Comparison of ENCODE assay signal across 8 cellular contexts in the genomic region with DNA sequence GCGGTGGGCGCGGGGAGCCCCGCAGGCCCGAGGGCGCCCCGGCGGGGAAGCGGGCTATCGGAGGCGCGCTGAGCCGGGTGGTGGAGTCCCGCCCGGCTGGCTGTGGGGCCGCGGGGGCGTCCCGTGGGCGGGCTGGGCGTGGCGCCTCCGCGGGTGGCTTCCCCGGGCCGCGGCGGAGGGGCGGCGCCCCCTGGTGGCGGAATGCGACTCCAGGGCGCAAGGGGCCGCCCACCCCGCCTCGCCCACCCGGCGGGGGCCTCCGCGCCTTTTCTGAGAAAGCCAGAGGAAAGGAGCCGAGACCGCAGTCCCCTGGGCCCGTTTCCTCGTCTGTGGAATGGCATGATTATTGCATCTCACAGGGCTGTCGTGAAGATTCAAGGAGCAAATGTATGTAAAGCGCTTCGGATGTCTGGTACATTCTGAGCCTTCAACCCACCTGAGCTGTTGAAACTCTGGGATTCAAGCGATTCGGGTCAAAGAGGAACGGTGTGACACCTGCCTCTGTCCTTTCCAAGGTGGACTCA. TPM values are rescaled to one million over a fixed set of nuclear protein-coding genes. Genes with fewer than 3 reads are reported as not detected.
DNase-seq lines count a peak whose midpoint lies in the region; ATAC-seq and TF ChIP-seq lines count a peak whose summit lies in the region.

No MANE protein-coding gene starts in this region.

- no peaks in the 10 kb centered on the region for H3K36me3 Mint-ChIP-seq in activated naive CD4-positive, alpha-beta T cell treated with anti-CD3 and anti-CD28 coated beads for 36 hours (ENCODE audit: low read depth)

- H3K27ac ChIP-seq in SJCRH30 = no peak overlapping the region
- H3K27ac ChIP-seq in heart right ventricle = peak overlapping the region in 2 of 10 donors; percentile 12 to 30
- no peak overlapping the region for H3K27ac ChIP-seq in psoas muscle
- no peak overlapping the region for H3K27ac ChIP-seq in urinary bladder (ENCODE audit: low read depth)

- WGBS in heart right ventricle, 2 donors = 2 to 3% methylated on average over 39 to 48 of the region's 50 CpGs
- 3% methylated on average over 29 to 50 of the region's 50 CpGs for WGBS in psoas muscle, 3 donors
- WGBS in urinary bladder = 3% methylated on average over 50 of the region's 50 CpGs

- intact Hi-C loops in activated naive CD4-positive, alpha-beta T cell treated with anti-CD3 and anti-CD28 coated beads for 36 hours (cut with micrococcal nuclease) = loop anchor here (1.0 to 10.0 kb wide), 8 partner anchors 60 to 1205 kb away; a partner anchor contains a TSS
- intact Hi-C loops in heart right ventricle (cut with DNase I) (loop anchor here in 9 of 10 donors (1.0 to 10.0 kb wide), 8 partner anchors 108 to 1193 kb away; a partner anchor contains a TSS), psoas muscle (cut with DNase I) (loop anchor here (1.0 to 10.0 kb wide), 4 partner anchors 106 to 1200 kb away; a partner anchor contains a TSS)

- H3K4me1 Mint-ChIP-seq in activated naive CD4-positive, alpha-beta T cell treated with anti-CD3 and anti-CD28 coated beads for 36 hours (ENCODE audit: low read depth) = peaks cover 6% of the 10 kb centered on the region

- peaks cover 2% of the 10 kb centered on the region for H3K27me3 Mint-ChIP-seq in activated naive CD4-positive, alpha-beta T cell treated with anti-CD3 and anti-CD28 coated beads for 36 hours (ENCODE audit: low read depth)

- H3K4me3 ChIP-seq in SJCRH30 (peak overlapping the region; percentile 56), heart right ventricle (peak overlapping the region; percentile 9 to 73 (median 59)), psoas muscle (peak overlapping the region; percentile 69), urinary bladder (ENCODE audit: low read depth, low read length) (peak overlapping the region; percentile 62)

- H3K9me3 Mint-ChIP-seq in activated naive CD4-positive, alpha-beta T cell treated with anti-CD3 and anti-CD28 coated beads for 36 hours = no peaks in the 10 kb centered on the region

- H3K27me3 ChIP-seq in SJCRH30 (no peaks in the 10 kb centered on the region; the same call in 1 of the 2 replicates), heart right ventricle (peaks cover 0 to 10% (median 0%) of the 10 kb centered on the region in 7 donors), psoas muscle (ENCODE audit: insufficient read depth in 3 of 3, low read length in 2 of 3) (no peaks in the 10 kb centered on the region)

- H3K4me1 ChIP-seq in SJCRH30 (peaks cover 4% of the 10 kb centered on the region), heart right ventricle (peaks cover 3 to 12% (median 9%) of the 10 kb centered on the region in 9 donors), psoas muscle (peaks cover 5% of the 10 kb centered on the region), urinary bladder (ENCODE audit: insufficient read depth) (peaks cover 2% of the 10 kb centered on the region)

- no peak overlapping the region for H3K27ac Mint-ChIP-seq in activated naive CD4-positive, alpha-beta T cell treated with anti-CD3 and anti-CD28 coated beads for 36 hours

- H3K36me3 ChIP-seq in SJCRH30 (no peaks in the 10 kb centered on the region), heart right ventricle (no peaks in the 10 kb centered on the region), psoas muscle (ENCODE audit: insufficient read depth in 1 of 2, low read depth in 1 of 2) (no peaks in the 10 kb centered on the region), urinary bladder (ENCODE audit: insufficient read depth) (no peaks in the 10 kb centered on the region)

- TF ChIP-seq CTCF in heart right ventricle (IDR thresholded peaks at IDR 0.05) (peak; percentile 65 to 96 (median 79)), psoas muscle (IDR thresholded peaks at IDR 0.05) (peak; percentile 89)

- ATAC-seq in HG03039 (IDR thresholded peaks at IDR 0.05; ENCODE audit: unreplicated experiment) = peak; percentile 77
- ATAC-seq in heart right ventricle = peak; percentile 74 to 91 (median 78)
- peak; percentile 75 to 94 (median 82) for ATAC-seq in psoas muscle

- H3K9me3 ChIP-seq in SJCRH30 (replicated peaks) (no peaks in the 10 kb centered on the region), heart right ventricle (no peaks in the 10 kb centered on the region), psoas muscle (no peaks in the 10 kb centered on the region)

- DNase-seq in NCI-H2196 (lab: John Stamatoyannopoulos, UW; ENCODE audit: unreplicated experiment) (peak; percentile 45), NCI-H2196 treated with DMSO at 0.1 percent for 48 hours (lab: John Stamatoyannopoulos, UW; ENCODE audit: unreplicated experiment) (no peak), SJCRH30 (peak; percentile 40 to 58), heart right ventricle (peak; percentile 50 to 73), psoas muscle (peak; percentile 73 to 76)
- peak; percentile 60 for DNase-seq in activated naive CD4-positive, alpha-beta T cell treated with anti-CD3 and anti-CD28 coated beads for 36 hours

- H3K4me3 Mint-ChIP-seq in activated naive CD4-positive, alpha-beta T cell treated with anti-CD3 and anti-CD28 coated beads for 36 hours = no peak overlapping the region

- CTCF ChIA-PET in activated naive CD4-positive, alpha-beta T cell treated with anti-CD3 and anti-CD28 coated beads for 36 hours (lab: Charles Lee) = interaction anchor here (0.7 to 2.5 kb wide), 5 partner anchors 8 to 439 kb away, joined by 3 to 17 read pairs (median 3); no protein-coding TSS in a partner anchor

RNA-seq across cellular contexts. Expression of a gene that starts 31.9 kb away (rescaled TPM):
- total RNA-seq in SJCRH30 (2014; rRNA removed; shearing (Covaris generic)) = 0.58 and 1.4 TPM in 2 replicates
- total RNA-seq in activated naive CD4-positive, alpha-beta T cell treated with anti-CD3 and anti-CD28 coated beads for 36 hours = not detected
- 10 to 100 TPM; 39.2 to 73.8 (median 47.4) TPM for total RNA-seq in heart right ventricle
- polyA plus RNA-seq in heart right ventricle = 10 to 100 TPM in 1 of 2 donors, 1 to 10 TPM in 1; 7.0 to 14.2 TPM
- 1 to 10 TPM; 2.0 to 3.8 (median 3.4) TPM for total RNA-seq in psoas muscle
- polyA plus RNA-seq in psoas muscle = 1 to 10 TPM in 1 of 3 donors, under 1 TPM in 2; 0.93 to 1.3 (median 0.94) TPM
- 3.4 TPM for total RNA-seq in urinary bladder
- polyA plus RNA-seq in urinary bladder = 2.5 TPM
